ENCODE assay signal across 7 cellular contexts in the genomic region with DNA sequence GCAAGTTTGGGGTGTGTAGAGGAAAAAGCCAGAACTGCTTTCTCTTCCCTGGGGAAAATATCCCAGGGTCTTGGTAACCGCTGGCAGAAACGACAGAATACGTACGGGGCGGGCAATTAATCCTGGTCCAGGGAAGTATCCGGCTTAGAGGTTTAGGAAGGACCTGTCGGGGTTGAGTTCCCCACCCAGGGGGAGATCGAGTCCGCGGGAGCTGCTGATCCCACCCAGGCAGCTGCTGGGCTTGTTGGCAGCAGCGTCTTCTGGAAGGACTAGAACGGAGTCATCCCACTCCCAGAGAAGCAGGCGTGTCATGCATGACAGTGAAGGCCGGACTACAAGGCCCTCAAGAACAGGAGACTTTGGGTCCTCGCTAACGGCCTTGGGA. TPM values are rescaled to one million over a fixed set of nuclear protein-coding genes. Genes with fewer than 3 reads are reported as not detected.
DNase-seq lines count a peak whose midpoint lies in the region; ATAC-seq and TF ChIP-seq lines count a peak whose summit lies in the region.
"Not testable (repeated sequence)": the region's sequence is repeated elsewhere in the genome, so short reads cannot be mapped to it uniquely, and the experiment has no call there.

No MANE protein-coding gene starts in this region.

- not testable (repeated sequence) for DNase-seq in activated CD8-positive, alpha-beta T cell treated with anti-CD3 and anti-CD28 coated beads, Interleukin-2, amount 10 ng/mL, durations not matched to agents 7 days and 5 days; right lobe of liver

- H3K36me3 Mint-ChIP-seq in activated CD8-positive, alpha-beta T cell treated with anti-CD3 and anti-CD28 coated beads, Interleukin-2, amount 10 ng/mL, durations not matched to agents 7 days and 5 days (ENCODE audit: low read depth) = not testable (repeated sequence)

- not testable (repeated sequence) for TF ChIP-seq CTCF in right lobe of liver (IDR thresholded peaks at IDR 0.05)

- H3K4me3 Mint-ChIP-seq in activated CD8-positive, alpha-beta T cell treated with anti-CD3 and anti-CD28 coated beads, Interleukin-2, amount 10 ng/mL, durations not matched to agents 7 days and 5 days = not testable (repeated sequence)

- peaks cover 15% of the 10 kb centered on the region for H3K4me1 Mint-ChIP-seq in activated CD8-positive, alpha-beta T cell treated with anti-CD3 and anti-CD28 coated beads, Interleukin-2, amount 10 ng/mL, durations not matched to agents 7 days and 5 days (ENCODE audit: low read depth)

- intact Hi-C loops in right lobe of liver (cut with DNase I) = not testable (repeated sequence)

- H3K36me3 ChIP-seq in right lobe of liver = not testable (repeated sequence)

- ATAC-seq in GM18861 (IDR thresholded peaks at IDR 0.05; ENCODE audit: unreplicated experiment) = peak; percentile 23
- peak; percentile 36 for ATAC-seq in GM19463 (IDR thresholded peaks at IDR 0.05; ENCODE audit: unreplicated experiment)
- peak; percentile 35 for ATAC-seq in HG02571 (IDR thresholded peaks at IDR 0.05; ENCODE audit: unreplicated experiment)
- ATAC-seq in HG03039 (IDR thresholded peaks at IDR 0.05; ENCODE audit: unreplicated experiment) = peak; percentile 41
- peak; percentile 27 for ATAC-seq in HG03460 (IDR thresholded peaks at IDR 0.05; ENCODE audit: unreplicated experiment)
- peak; percentile 65 for ATAC-seq in activated CD8-positive, alpha-beta T cell treated with anti-CD3 and anti-CD28 coated beads, Interleukin-2, amount 10 ng/mL, durations not matched to agents 7 days and 5 days
- ATAC-seq in right lobe of liver = peak in 3 of 4 donors; percentile 1 to 6 (median 5)

- not testable (repeated sequence) for TF ChIP-seq POLR2A in right lobe of liver (IDR thresholded peaks at IDR 0.05)

- not testable (repeated sequence) for H3K9me3 ChIP-seq in right lobe of liver

- not testable (repeated sequence) for H3K27me3 Mint-ChIP-seq in activated CD8-positive, alpha-beta T cell treated with anti-CD3 and anti-CD28 coated beads, Interleukin-2, amount 10 ng/mL, durations not matched to agents 7 days and 5 days (ENCODE audit: low read depth)

- H3K9me3 Mint-ChIP-seq in activated CD8-positive, alpha-beta T cell treated with anti-CD3 and anti-CD28 coated beads, Interleukin-2, amount 10 ng/mL, durations not matched to agents 7 days and 5 days (ENCODE audit: insufficient read depth) = not testable (repeated sequence)

- not testable (repeated sequence) for H3K27ac ChIP-seq in right lobe of liver

- not testable (repeated sequence) for H3K4me1 ChIP-seq in right lobe of liver

- H3K27me3 ChIP-seq in right lobe of liver = not testable (repeated sequence)

- not testable (repeated sequence) for H3K27ac Mint-ChIP-seq in activated CD8-positive, alpha-beta T cell treated with anti-CD3 and anti-CD28 coated beads, Interleukin-2, amount 10 ng/mL, durations not matched to agents 7 days and 5 days

- H3K4me3 ChIP-seq in right lobe of liver = not testable (repeated sequence)

- CTCF ChIA-PET in activated CD8-positive, alpha-beta T cell treated with anti-CD3 and anti-CD28 coated beads, Interleukin-2, amount 10 ng/mL, durations not matched to agents 7 days and 5 days (lab: Charles Lee) = not testable (repeated sequence)

- POLR2A ChIA-PET in activated CD8-positive, alpha-beta T cell treated with anti-CD3 and anti-CD28 coated beads, Interleukin-2, amount 10 ng/mL, durations not matched to agents 7 days and 5 days (lab: Charles Lee) = not testable (repeated sequence)

- WGBS in right lobe of liver (ENCODE audit: insufficient coverage, low coverage, low lambda C conversion rate, missing lambda C conversion rate) = no CpG with 5 or more reads among the region's 16 CpGs

RNA-seq across cellular contexts. Expression of a gene that starts 7.6 kb away (rescaled TPM):
- 10 to 100 TPM; 27.3 to 28.8 TPM for total RNA-seq in activated CD8-positive, alpha-beta T cell treated with anti-CD3 and anti-CD28 coated beads, Interleukin-2, amount 10 ng/mL, durations not matched to agents 7 days and 5 days
- total RNA-seq in right lobe of liver = 10 to 100 TPM; 15.1 to 20.4 (median 18.2) TPM

Comparison
In these comparisons a context has a peak if more than half of its experiments do, and no peak if none do; other contexts are left out.
1. ATAC-seq: peak in every context shown above with its lines; median percentile 65 in activated CD8-positive, alpha-beta T cell treated with anti-CD3 and anti-CD28 coated beads, Interleukin-2, amount 10 ng/mL, durations not matched to agents 7 days and 5 days; 41 in HG03039; 36 in GM19463; 35 in HG02571; 27 in HG03460; 23 in GM18861; 5 in right lobe of liver.